25 cellular contexts compared by ENCODE assay signal in genomic region chr11:112563808-112564207, GRCh38.
DNase-seq lines count a peak whose midpoint lies in the region; ATAC-seq and TF ChIP-seq lines count a peak whose summit lies in the region.
"Had no signal": no experiment of that assay in that cellular context is flagged by ENCODE, and none has a peak within 500 bp of the region (broad histone marks: within the 10 kb centered on the region; RNA-seq: fewer than 3 reads in every experiment).

No MANE protein-coding gene starts in this region.

- no peak overlapping the region for H3K9ac ChIP-seq in mammary epithelial cell (ENCODE audit: insufficient read depth, low read length)

- TF ChIP-seq CTCF in breast epithelium (IDR thresholded peaks at IDR 0.05): no peak
- no peak for TF ChIP-seq CTCF in mammary epithelial cell (conservative IDR thresholded peaks at IDR 0.05 in 1 of 2, IDR thresholded peaks at IDR 0.05 in 1 of 2; ENCODE audit: extremely low read depth in 1 of 2, insufficient read depth in 1 of 2, low read depth in 1 of 2, low read length in 2 of 2)
- no peak for TF ChIP-seq CTCF in prostate gland (IDR thresholded peaks at IDR 0.05)
- no peak for TF ChIP-seq CTCF in tibial artery (IDR thresholded peaks at IDR 0.05)
- no peak for TF ChIP-seq CTCF in CD4-positive, alpha-beta T cell (IDR thresholded peaks at IDR 0.05)

- 74% methylated on average over 5 of the region's 5 CpGs for WGBS in mammary epithelial cell (ENCODE audit: low coverage, missing lambda C conversion rate)
- WGBS in prostate gland: 66% methylated on average over 5 of the region's 5 CpGs

- H3K36me3 Mint-ChIP-seq in CD4-positive, alpha-beta T cell (ENCODE audit: low read depth): no peaks in the 10 kb centered on the region
- H3K36me3 Mint-ChIP-seq: CD4-positive, CD25-positive, alpha-beta regulatory T cell; natural killer cell; stimulated activated memory B cell treated with anti-CD40 and anti-IgM and Interleukin-4, amounts not matched to agents 10 μg/mL and 1 μg/mL and 100 μg/mL, for 72 hours had no signal

- H3K27me3 Mint-ChIP-seq in CD4-positive, alpha-beta T cell: peaks cover 10% of the 10 kb centered on the region

- CTCF ChIA-PET in mammary epithelial cell (lab: Charles Lee; ENCODE audit: low non-redundant PET): no interaction called here
- CTCF ChIA-PET in CD4-positive, alpha-beta T cell (lab: Charles Lee): no interaction called here

- H3K4me3 ChIP-seq in breast epithelium: no peak overlapping the region
- no peak overlapping the region for H3K4me3 ChIP-seq in mammary epithelial cell (replicated peaks in 1 of 3; ENCODE audit: insufficient read depth in 1 of 3, low read depth in 2 of 3, low read length in 3 of 3)
- no peak overlapping the region for H3K4me3 ChIP-seq in prostate gland
- H3K4me3 ChIP-seq in tibial artery: no peak overlapping the region
- H3K4me3 ChIP-seq: body of pancreas had no signal

- H3K9me3 Mint-ChIP-seq in CD4-positive, alpha-beta T cell: no peaks in the 10 kb centered on the region
- H3K9me3 Mint-ChIP-seq: activated B cell treated with CpG ODN at 0.5 μM for 24 hours; activated naive CD8-positive, alpha-beta T cell treated with anti-CD3 and anti-CD28 coated beads, Interleukin-2, amount 50 U/mL, for 24 hours; activated T-cell treated with anti-CD3 and anti-CD28 coated beads, Interleukin-2, amount 50 U/mL, for 4 hours; natural killer cell; stimulated activated memory B cell treated with anti-CD40 and anti-IgM and Interleukin-4, amounts not matched to agents 10 μg/mL and 1 μg/mL and 100 μg/mL, for 72 hours had no signal

- no peaks in the 10 kb centered on the region for H4K20me1 ChIP-seq in mammary epithelial cell (ENCODE audit: insufficient read depth, low read length)

- no peak for DNase-seq in breast epithelium (ENCODE audit: low spot score in 2 of 2)
- DNase-seq in mammary epithelial cell: no peak
- no peak for DNase-seq in left ventricle myocardium superior
- no peak for DNase-seq in prostate gland (ENCODE audit: low spot score)
- DNase-seq in tibial artery: no peak
- no peak for DNase-seq in NCI-H1417 (lab: John Stamatoyannopoulos, UW)
- DNase-seq in CD4-positive, alpha-beta T cell: no peak
- DNase-seq in globus pallidus (ENCODE audit: low spot score): no peak
- DNase-seq: activated B cell treated with CpG ODN at 0.5 μM for 24 hours; activated CD4-positive, alpha-beta T cell treated with anti-CD3 and anti-CD28 coated beads, Interleukin-2, amount 50 U/mL, for 1 hour; activated naive CD8-positive, alpha-beta T cell treated with anti-CD3 and anti-CD28 coated beads, Interleukin-2, amount 50 U/mL, for 24 hours; activated T-cell treated with anti-CD3 and anti-CD28 coated beads, Interleukin-2, amount 50 U/mL, for 4 hours; CD4-positive, CD25-positive, alpha-beta regulatory T cell; effector memory CD4-positive, alpha-beta T cell; mesendoderm; natural killer cell; NCI-H1048; NCI-H187 treated with DMSO at 0.1 percent for 48 hours; NCI-H526 treated with DMSO at 0.1 percent for 48 hours; SIG-M5; stimulated activated CD4-positive, alpha-beta T cell treated with anti-CD3 and anti-CD28 coated beads, Interleukin-4, amount 100 ng/mL, for 4 hours; T1000 had no signal

- no TSS peak for BruUV-seq in mammary epithelial cell (replicated peaks; lab: Mats Ljungman, UMichigan)

- dilution Hi-C loops in mammary epithelial cell (cut with HindIII; ENCODE audit: low sequenced_read_pairs): loop anchor here (5.0 kb wide), 1 partner anchor 93 kb away; no protein-coding TSS in a partner anchor

- no peak overlapping the region for H3K4me3 Mint-ChIP-seq in CD4-positive, alpha-beta T cell
- H3K4me3 Mint-ChIP-seq: activated B cell treated with CpG ODN at 0.5 μM for 24 hours; activated naive CD8-positive, alpha-beta T cell treated with anti-CD3 and anti-CD28 coated beads, Interleukin-2, amount 50 U/mL, for 24 hours; activated T-cell treated with anti-CD3 and anti-CD28 coated beads, Interleukin-2, amount 50 U/mL, for 4 hours; CD4-positive, CD25-positive, alpha-beta regulatory T cell; natural killer cell; stimulated activated memory B cell treated with anti-CD40 and anti-IgM and Interleukin-4, amounts not matched to agents 10 μg/mL and 1 μg/mL and 100 μg/mL, for 72 hours had no signal

- in situ Hi-C loops in mammary epithelial cell (cut with MboI; ENCODE audit: low sequenced_read_pairs in 2 of 2): no loop called here

- H3K36me3 ChIP-seq in breast epithelium: no peaks in the 10 kb centered on the region
- H3K36me3 ChIP-seq in mammary epithelial cell (ENCODE audit: insufficient read depth, low read length): no peaks in the 10 kb centered on the region
- no peaks in the 10 kb centered on the region for H3K36me3 ChIP-seq in prostate gland
- no peaks in the 10 kb centered on the region for H3K36me3 ChIP-seq in tibial artery

- ATAC-seq in left ventricle myocardium superior: peak; percentile 34
- ATAC-seq in CD4-positive, alpha-beta T cell (ENCODE audit: poor library complexity): no peak
- ATAC-seq: activated naive CD8-positive, alpha-beta T cell treated with anti-CD3 and anti-CD28 coated beads, Interleukin-2, amount 50 U/mL, for 24 hours; activated T-cell treated with anti-CD3 and anti-CD28 coated beads, Interleukin-2, amount 50 U/mL, for 4 hours; body of pancreas; natural killer cell; stimulated activated memory B cell treated with anti-CD40 and anti-IgM and Interleukin-4, amounts not matched to agents 10 μg/mL and 1 μg/mL and 100 μg/mL, for 72 hours had no signal

- no peaks in the 10 kb centered on the region for H3K27me3 ChIP-seq in breast epithelium
- H3K27me3 ChIP-seq in mammary epithelial cell (ENCODE audit: insufficient read depth, low read length): peaks cover 4% of the 10 kb centered on the region
- H3K27me3 ChIP-seq in prostate gland (replicated peaks; ENCODE audit: insufficient read depth): no peaks in the 10 kb centered on the region
- no peaks in the 10 kb centered on the region for H3K27me3 ChIP-seq in tibial artery
- H3K27me3 ChIP-seq in CD4-positive, alpha-beta T cell (ENCODE audit: control insufficient read depth, insufficient read depth, low read length): peaks cover 8% of the 10 kb centered on the region
- H3K27me3 ChIP-seq: body of pancreas had no signal

- no peaks in the 10 kb centered on the region for H3K79me2 ChIP-seq in mammary epithelial cell (ENCODE audit: insufficient read depth, low read length)

- H3K27ac Mint-ChIP-seq in CD4-positive, alpha-beta T cell: no peak overlapping the region
- H3K27ac Mint-ChIP-seq: activated B cell treated with CpG ODN at 0.5 μM for 24 hours; activated naive CD8-positive, alpha-beta T cell treated with anti-CD3 and anti-CD28 coated beads, Interleukin-2, amount 50 U/mL, for 24 hours; CD4-positive, CD25-positive, alpha-beta regulatory T cell; natural killer cell; stimulated activated memory B cell treated with anti-CD40 and anti-IgM and Interleukin-4, amounts not matched to agents 10 μg/mL and 1 μg/mL and 100 μg/mL, for 72 hours had no signal

- H2AFZ ChIP-seq in mammary epithelial cell (ENCODE audit: low read depth, low read length): no peak overlapping the region

- intact Hi-C loops in breast epithelium (cut with DNase I; ENCODE audit: low total_unique reads): no loop called here
- intact Hi-C loops in mammary epithelial cell (cut with micrococcal nuclease): no loop called here
- intact Hi-C loops in left ventricle myocardium superior (cut with micrococcal nuclease): no loop called here
- intact Hi-C loops in prostate gland (cut with DNase I): no loop called here
- intact Hi-C loops in tibial artery (cut with DNase I; ENCODE audit: low total_unique reads): no loop called here
- intact Hi-C loops in CD4-positive, alpha-beta T cell (cut with DNase I, micrococcal nuclease): no loop called here

- peak overlapping the region; percentile 47 to 58 for H3K27ac ChIP-seq in breast epithelium
- H3K27ac ChIP-seq in mammary epithelial cell (ENCODE audit: insufficient read depth, low read depth, low read length): no peak overlapping the region
- peak overlapping the region; percentile 10 to 35 for H3K27ac ChIP-seq in prostate gland
- peak overlapping the region; percentile 14 to 63 for H3K27ac ChIP-seq in tibial artery
- H3K27ac ChIP-seq in CD4-positive, alpha-beta T cell (ENCODE audit: low read depth, low read length): no peak overlapping the region
- H3K27ac ChIP-seq: 22Rv1, body of pancreas had no signal

- POLR2A ChIA-PET in CD4-positive, alpha-beta T cell (lab: Charles Lee): no interaction called here

- H3K9me3 ChIP-seq in breast epithelium (no peaks in the 10 kb centered on the region), mammary epithelial cell (replicated peaks; ENCODE audit: insufficient read depth, low read length) (no peaks in the 10 kb centered on the region), prostate gland (no peaks in the 10 kb centered on the region), tibial artery (no peaks in the 10 kb centered on the region)
- H3K9me3 ChIP-seq in CD4-positive, alpha-beta T cell (ENCODE audit: control insufficient read depth, low read length): no peaks in the 10 kb centered on the region
- H3K9me3 ChIP-seq: body of pancreas had no signal

- H3K4me1 Mint-ChIP-seq in CD4-positive, alpha-beta T cell (ENCODE audit: low read depth): no peaks in the 10 kb centered on the region
- H3K4me1 Mint-ChIP-seq: activated B cell treated with CpG ODN at 0.5 μM for 24 hours; activated naive CD8-positive, alpha-beta T cell treated with anti-CD3 and anti-CD28 coated beads, Interleukin-2, amount 50 U/mL, for 24 hours; CD4-positive, CD25-positive, alpha-beta regulatory T cell; natural killer cell; stimulated activated memory B cell treated with anti-CD40 and anti-IgM and Interleukin-4, amounts not matched to agents 10 μg/mL and 1 μg/mL and 100 μg/mL, for 72 hours had no signal

- H3K4me1 ChIP-seq in breast epithelium: no peaks in the 10 kb centered on the region
- no peaks in the 10 kb centered on the region for H3K4me1 ChIP-seq in mammary epithelial cell (ENCODE audit: insufficient read depth, low read length)
- H3K4me1 ChIP-seq in prostate gland (replicated peaks): no peaks in the 10 kb centered on the region
- H3K4me1 ChIP-seq in tibial artery: peaks cover 0 to 28% (median 10%) of the 10 kb centered on the region in 4 donors
- H3K4me1 ChIP-seq: body of pancreas had no signal

- TF ChIP-seq POLR2A in breast epithelium (IDR thresholded peaks at IDR 0.05) (no peak), prostate gland (IDR thresholded peaks at IDR 0.05) (no peak)

- no peak overlapping the region for H3K4me2 ChIP-seq in mammary epithelial cell (ENCODE audit: insufficient read depth, low read depth, low read length)

Comparison
In these comparisons a context has a peak if more than half of its experiments do, and no peak if none do; other contexts are left out.
1. H3K27ac ChIP-seq: peak in breast epithelium (2 of 2), prostate gland (2 of 2) and tibial artery (2 of 2); none in mammary epithelial cell (single experiment) and CD4-positive, alpha-beta T cell (single experiment).